ENCODE assay signal across 11 cellular contexts in genomic region chr2:235658371-235659174, GRCh38.
A peak's percentile ranks its signal among the peaks of the same experiment; 100 is the strongest.
DNase-seq lines count a peak whose midpoint lies in the region; ATAC-seq and TF ChIP-seq lines count a peak whose summit lies in the region.
"Had no signal": no experiment of that assay in that cellular context is flagged by ENCODE, and none has a peak within 500 bp of the region (broad histone marks: within the 10 kb centered on the region; RNA-seq: fewer than 3 reads in every experiment).

No MANE protein-coding gene starts in this region.

- H3K36me3 Mint-ChIP-seq in natural killer cell = no peaks in the 10 kb centered on the region
- H3K36me3 Mint-ChIP-seq in activated CD4-positive, alpha-beta T cell treated with anti-CD3 and anti-CD28 coated beads for 36 hours (ENCODE audit: low read depth) = no peaks in the 10 kb centered on the region
- H3K36me3 Mint-ChIP-seq: immature natural killer cell had no signal

- H3K9ac ChIP-seq in SK-N-MC (ENCODE audit: insufficient read length) = no peak overlapping the region

- H3K9me3 ChIP-seq in SK-N-MC (ENCODE audit: low read depth, low read length) = no peaks in the 10 kb centered on the region
- H3K9me3 ChIP-seq in lower lobe of right lung = no peaks in the 10 kb centered on the region
- no peaks in the 10 kb centered on the region for H3K9me3 ChIP-seq in suprapubic skin

- H3K27ac Mint-ChIP-seq in natural killer cell = no peak overlapping the region
- H3K27ac Mint-ChIP-seq in activated CD4-positive, alpha-beta T cell treated with anti-CD3 and anti-CD28 coated beads for 36 hours = no peak overlapping the region
- H3K27ac Mint-ChIP-seq: immature natural killer cell had no signal

- no peak for TF ChIP-seq CTCF in lower lobe of right lung (IDR thresholded peaks at IDR 0.05)
- no peak for TF ChIP-seq CTCF in suprapubic skin (IDR thresholded peaks at IDR 0.05)
- TF ChIP-seq CTCF in natural killer cell (IDR thresholded peaks at IDR 0.05) = no peak

- H3K36me3 ChIP-seq in SK-N-MC (ENCODE audit: insufficient read depth, low read length) (no peaks in the 10 kb centered on the region), lower lobe of right lung (no peaks in the 10 kb centered on the region), suprapubic skin (no peaks in the 10 kb centered on the region)

- 36% methylated on average over 19 of the region's 19 CpGs for WGBS in suprapubic skin

- POLR2A ChIA-PET in activated CD4-positive, alpha-beta T cell treated with anti-CD3 and anti-CD28 coated beads for 36 hours (lab: Charles Lee) = no interaction called here

- CTCF ChIA-PET in activated CD4-positive, alpha-beta T cell treated with anti-CD3 and anti-CD28 coated beads for 36 hours (lab: Charles Lee) = no interaction called here

- TF ChIP-seq EP300 in suprapubic skin (IDR thresholded peaks at IDR 0.05) = no peak

- 0 out of 2 replicates have a peak overlapping the region, but pooled peaks have one; percentile 26 for H3K4me3 ChIP-seq in SK-N-MC
- no peak overlapping the region for H3K4me3 ChIP-seq in lower lobe of right lung
- no peak overlapping the region for H3K4me3 ChIP-seq in suprapubic skin

- peaks cover 50 to 86% of the 10 kb centered on the region in 2 donors for H3K27me3 Mint-ChIP-seq in natural killer cell (ENCODE audit: low read depth in 2 of 2)
- H3K27me3 Mint-ChIP-seq in activated CD4-positive, alpha-beta T cell treated with anti-CD3 and anti-CD28 coated beads for 36 hours = peaks cover 50% of the 10 kb centered on the region

- H3K4me1 ChIP-seq in lower lobe of right lung (peaks cover 25% of the 10 kb centered on the region), suprapubic skin (peaks cover 38% of the 10 kb centered on the region)

- H3K9me3 Mint-ChIP-seq in natural killer cell = no peaks in the 10 kb centered on the region
- no peaks in the 10 kb centered on the region for H3K9me3 Mint-ChIP-seq in activated CD4-positive, alpha-beta T cell treated with anti-CD3 and anti-CD28 coated beads for 36 hours (ENCODE audit: low read depth)
- H3K9me3 Mint-ChIP-seq: immature natural killer cell had no signal

- no peaks in the 10 kb centered on the region for H3K4me1 Mint-ChIP-seq in natural killer cell
- H3K4me1 Mint-ChIP-seq in activated CD4-positive, alpha-beta T cell treated with anti-CD3 and anti-CD28 coated beads for 36 hours = no peaks in the 10 kb centered on the region

- no peak overlapping the region for H3K4me3 Mint-ChIP-seq in natural killer cell
- no peak overlapping the region for H3K4me3 Mint-ChIP-seq in activated CD4-positive, alpha-beta T cell treated with anti-CD3 and anti-CD28 coated beads for 36 hours
- H3K4me3 Mint-ChIP-seq: immature natural killer cell had no signal

- H3K27me3 ChIP-seq in lower lobe of right lung (ENCODE audit: low read depth) = no peaks in the 10 kb centered on the region
- H3K27me3 ChIP-seq in suprapubic skin = no peaks in the 10 kb centered on the region

- ATAC-seq in lower lobe of right lung = peak; percentile 80 to 88
- no peak for ATAC-seq in natural killer cell
- ATAC-seq in HG02763 (IDR thresholded peaks at IDR 0.05; ENCODE audit: unreplicated experiment) = no peak
- ATAC-seq in activated CD4-positive, alpha-beta T cell treated with anti-CD3 and anti-CD28 coated beads for 36 hours = no peak

- TF ChIP-seq POLR2A in suprapubic skin (IDR thresholded peaks at IDR 0.05) = no peak

- H3K27ac ChIP-seq in SK-N-MC (no peak overlapping the region), lower lobe of right lung (no peak overlapping the region), suprapubic skin (peak overlapping the region; percentile 37)

- intact Hi-C loops in lower lobe of right lung (cut with DNase I) (no loop called here), natural killer cell (cut with micrococcal nuclease) (no loop called here)
- intact Hi-C loops in activated CD4-positive, alpha-beta T cell treated with anti-CD3 and anti-CD28 coated beads for 36 hours (cut with DNase I, micrococcal nuclease) = no loop called here

- DNase-seq in NCI-H1436 (lab: John Stamatoyannopoulos, UW) (peak; percentile 26), NCI-H1436 treated with DMSO at 0.1 percent for 48 hours (lab: John Stamatoyannopoulos, UW) (no peak), SK-N-MC (ENCODE audit: low read depth, low spot score) (no peak), lower lobe of right lung (peak; percentile 69), suprapubic skin (ENCODE audit: low spot score in 2 of 2) (no peak), natural killer cell (no peak)
- DNase-seq in activated CD4-positive, alpha-beta T cell treated with anti-CD3 and anti-CD28 coated beads for 36 hours = no peak
- DNase-seq: activated CD8-positive, alpha-beta memory T cell treated with anti-CD3 and anti-CD28 coated beads for 24 hours; immature natural killer cell; NCI-H1930 had no signal

Comparison
In these comparisons a context has a peak if more than half of its experiments do, and no peak if none do; other contexts are left out.
1. DNase-seq: peak in NCI-H1436 (single experiment) and lower lobe of right lung (single experiment); none in NCI-H1436 treated with DMSO at 0.1 percent for 48 hours (single experiment), SK-N-MC (single experiment), suprapubic skin (0 of 2), natural killer cell (single experiment) and activated CD4-positive, alpha-beta T cell treated with anti-CD3 and anti-CD28 coated beads for 36 hours (single experiment).
2. ATAC-seq: peak in lower lobe of right lung (2 of 2); none in natural killer cell (0 of 3), HG02763 (single experiment) and activated CD4-positive, alpha-beta T cell treated with anti-CD3 and anti-CD28 coated beads for 36 hours (single experiment).